Comparison of ENCODE assay signal across 16 cellular contexts in genomic region chr6:100724696-100725095, GRCh38.
"Had no signal": no experiment of that assay in that cellular context is flagged by ENCODE, and none has a peak within 500 bp of the region (broad histone marks: within the 10 kb centered on the region; RNA-seq: fewer than 3 reads in every experiment).

No MANE protein-coding gene starts in this region.

- H3K27ac Mint-ChIP-seq: activated CD8-positive, alpha-beta T cell treated with anti-CD3 and anti-CD28 coated beads for 36 hours; activated T-helper 1 cell treated with anti-CD3 and anti-CD28 coated beads, Interleukin-12 subunit alpha, Interleukin-12 subunit beta, Interleukin-2, Interleukin-4 antibody, amounts not matched to agents 30 ng/mL and 10 ng/mL and 1 ng/mL, durations not matched to agents 14 hours and 24 hours and 36 hours; T-helper 17 cell had no signal

- H3K4me3 ChIP-seq: coronary artery, esophagus squamous epithelium, ovary, tibial nerve, uterus had no signal

- ATAC-seq: activated CD8-positive, alpha-beta T cell treated with anti-CD3 and anti-CD28 coated beads for 36 hours; T-helper 17 cell had no signal

- H3K27me3 ChIP-seq: esophagus squamous epithelium, ovary, tibial nerve, uterus had no signal

- H3K9me3 ChIP-seq: esophagus squamous epithelium, ovary, uterus had no signal

- H3K36me3 ChIP-seq: ovary, uterus had no signal

- DNase-seq: activated CD4-positive, alpha-beta T cell treated with anti-CD3 and anti-CD28 coated beads for 4 hours; activated CD8-positive, alpha-beta T cell treated with anti-CD3 and anti-CD28 coated beads for 36 hours; activated naive CD4-positive, alpha-beta T cell; caudate nucleus; esophagus squamous epithelium; foreskin fibroblast; hypothalamus; ovary; stimulated activated CD4-positive, alpha-beta T cell treated with anti-CD3 and anti-CD28 coated beads, Interleukin-2, amount 100 ng/mL, for 48 hours; stimulated activated naive CD4-positive, alpha-beta T cell; T-helper 17 cell; uterus; WERI-Rb-1 had no signal

- H3K9me3 Mint-ChIP-seq: activated CD8-positive, alpha-beta T cell treated with anti-CD3 and anti-CD28 coated beads for 36 hours; activated T-helper 1 cell treated with anti-CD3 and anti-CD28 coated beads, Interleukin-12 subunit alpha, Interleukin-12 subunit beta, Interleukin-2, Interleukin-4 antibody, amounts not matched to agents 30 ng/mL and 10 ng/mL and 1 ng/mL, durations not matched to agents 14 hours and 24 hours and 36 hours had no signal

- H3K4me3 Mint-ChIP-seq: activated CD8-positive, alpha-beta T cell treated with anti-CD3 and anti-CD28 coated beads for 36 hours; activated T-helper 1 cell treated with anti-CD3 and anti-CD28 coated beads, Interleukin-12 subunit alpha, Interleukin-12 subunit beta, Interleukin-2, Interleukin-4 antibody, amounts not matched to agents 30 ng/mL and 10 ng/mL and 1 ng/mL, durations not matched to agents 14 hours and 24 hours and 36 hours; T-helper 17 cell had no signal

- H3K4me1 ChIP-seq: esophagus squamous epithelium had no signal

- H3K27me3 Mint-ChIP-seq: activated CD8-positive, alpha-beta T cell treated with anti-CD3 and anti-CD28 coated beads for 36 hours; T-helper 17 cell had no signal

- H3K27ac ChIP-seq: coronary artery, esophagus squamous epithelium, ovary, tibial nerve, uterus, WERI-Rb-1 had no signal
